In the genomic region with DNA sequence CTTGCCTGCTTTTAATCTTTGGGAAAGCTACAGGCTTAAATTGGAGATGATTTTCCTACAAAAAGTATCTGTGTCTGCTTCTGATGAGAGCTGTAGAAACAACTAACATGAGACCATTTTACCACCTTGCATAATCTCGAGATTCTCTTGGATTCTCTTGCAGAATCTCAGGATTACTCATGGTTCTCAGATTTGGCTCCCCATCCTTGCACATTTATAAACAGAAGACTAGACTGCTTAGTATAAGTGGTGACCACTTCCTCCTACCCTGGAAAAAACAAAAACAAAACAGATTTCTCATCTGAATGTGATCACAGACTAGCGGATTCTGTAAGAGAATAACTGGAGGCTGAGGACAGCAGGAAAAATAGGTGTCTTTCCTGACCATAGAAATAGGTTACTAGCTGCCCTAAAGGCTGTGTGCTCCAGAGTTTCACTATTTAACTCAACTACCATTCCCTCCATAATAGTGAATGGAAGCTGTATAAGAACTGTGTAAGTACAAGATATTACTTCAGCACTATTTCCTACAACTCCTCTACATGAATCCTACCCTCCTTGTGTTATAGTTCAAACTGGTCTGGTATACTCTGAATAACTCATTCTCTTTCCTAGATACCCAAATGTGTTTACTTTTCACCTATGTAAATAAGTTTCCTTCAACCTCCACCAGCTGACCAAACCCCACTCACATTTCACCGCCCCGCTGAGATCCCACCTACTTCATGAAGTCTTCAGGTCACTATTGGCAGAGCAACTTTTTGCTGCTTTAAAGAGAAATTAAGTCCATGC, we compare ENCODE assay signal across 1 cellular context.
A peak's percentile ranks its signal among the peaks of the same experiment; 100 is the strongest.
TF ChIP-seq lines count a peak whose summit lies in the region.

No MANE protein-coding gene starts in this region.

TF ChIP-seq in HepG2, 621 proteins besides CTCF, POLR2A, EP300 and RAD21:
- TF ChIP-seq, protein P1, sequence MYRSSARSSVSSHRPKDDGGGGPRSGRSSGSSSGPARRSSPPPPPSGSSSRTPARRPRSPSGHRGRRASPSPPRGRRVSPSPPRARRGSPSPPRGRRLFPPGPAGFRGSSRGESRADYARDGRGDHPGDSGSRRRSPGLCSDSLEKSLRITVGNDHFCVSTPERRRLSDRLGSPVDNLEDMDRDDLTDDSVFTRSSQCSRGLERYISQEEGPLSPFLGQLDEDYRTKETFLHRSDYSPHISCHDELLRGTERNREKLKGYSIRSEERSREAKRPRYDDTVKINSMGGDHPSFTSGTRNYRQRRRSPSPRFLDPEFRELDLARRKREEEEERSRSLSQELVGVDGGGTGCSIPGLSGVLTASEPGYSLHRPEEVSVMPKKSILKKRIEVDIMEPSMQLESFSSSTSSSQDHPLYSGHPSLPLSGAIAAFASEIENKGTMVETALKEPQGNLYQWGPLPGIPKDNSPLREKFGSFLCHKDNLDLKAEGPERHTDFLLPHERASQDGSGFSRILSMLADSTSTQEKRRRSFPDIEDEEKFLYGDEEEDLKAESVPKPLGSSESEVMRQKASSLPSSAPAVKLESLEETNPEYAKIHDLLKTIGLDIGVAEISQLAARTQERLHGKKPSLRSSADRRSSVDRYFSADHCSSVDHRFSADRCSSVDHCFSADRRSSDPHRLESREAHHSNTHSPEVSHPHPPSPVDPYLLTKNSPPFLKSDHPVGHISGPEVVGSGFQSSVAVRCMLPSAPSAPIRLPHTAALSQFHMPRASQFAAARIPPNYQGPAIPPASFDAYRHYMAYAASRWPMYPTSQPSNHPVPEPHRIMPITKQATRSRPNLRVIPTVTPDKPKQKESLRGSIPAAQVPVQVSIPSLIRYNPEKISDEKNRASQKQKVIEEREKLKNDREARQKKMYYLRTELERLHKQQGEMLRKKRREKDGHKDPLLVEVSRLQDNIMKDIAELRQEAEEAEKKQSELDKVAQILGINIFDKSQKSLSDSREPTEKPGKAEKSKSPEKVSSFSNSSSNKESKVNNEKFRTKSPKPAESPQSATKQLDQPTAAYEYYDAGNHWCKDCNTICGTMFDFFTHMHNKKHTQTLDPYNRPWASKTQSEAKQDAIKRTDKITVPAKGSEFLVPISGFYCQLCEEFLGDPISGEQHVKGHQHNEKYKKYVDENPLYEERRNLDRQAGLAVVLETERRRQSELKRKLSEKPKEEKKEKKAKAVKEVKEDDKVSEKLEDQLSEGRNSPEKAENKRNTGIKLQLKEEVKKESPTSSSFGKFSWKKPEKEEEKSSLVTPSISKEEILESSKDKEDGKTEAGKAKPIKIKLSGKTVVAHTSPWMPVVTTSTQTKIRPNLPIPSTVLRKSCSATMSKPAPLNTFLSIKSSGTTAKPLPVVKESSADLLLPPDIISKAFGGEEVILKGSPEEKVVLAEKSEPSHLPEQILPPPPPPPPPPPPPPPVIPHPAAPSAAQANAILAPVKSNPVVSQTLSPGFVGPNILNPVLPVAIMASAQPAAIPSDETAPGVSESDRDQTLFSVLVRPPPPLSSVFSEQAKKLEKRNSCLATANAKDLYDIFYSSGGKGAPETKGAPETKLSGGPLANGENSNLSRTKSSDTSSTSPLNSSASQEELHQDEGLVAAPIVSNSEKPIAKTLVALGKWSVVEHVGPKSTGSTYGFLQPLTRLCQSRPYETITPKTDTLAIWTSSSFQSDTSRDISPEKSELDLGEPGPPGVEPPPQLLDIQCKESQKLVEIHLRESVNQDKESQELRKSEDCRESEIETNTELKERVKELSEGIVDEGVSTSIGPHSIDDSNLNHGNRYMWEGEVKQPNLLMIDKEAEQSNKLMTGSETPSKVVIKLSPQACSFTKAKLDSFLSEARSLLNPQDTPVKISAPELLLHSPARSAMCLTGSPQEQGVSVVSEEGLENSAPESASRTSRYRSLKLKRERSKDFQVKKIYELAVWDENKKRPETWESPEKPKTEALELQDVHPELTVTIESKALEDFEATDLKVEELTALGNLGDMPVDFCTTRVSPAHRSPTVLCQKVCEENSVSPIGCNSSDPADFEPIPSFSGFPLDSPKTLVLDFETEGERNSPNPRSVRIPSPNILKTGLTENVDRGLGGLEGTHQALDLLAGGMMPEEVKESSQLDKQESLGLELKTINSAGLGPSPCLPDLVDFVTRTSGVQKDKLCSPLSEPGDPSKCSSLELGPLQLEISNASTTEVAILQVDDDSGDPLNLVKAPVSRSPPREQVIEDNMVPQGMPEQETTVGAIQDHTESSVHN (CRISPR knock-in tag; IDR thresholded peaks at IDR 0.05) = no peak
- no peak for TF ChIP-seq ZNF337 (CRISPR knock-in tag; IDR thresholded peaks at IDR 0.05; ENCODE audit: borderline replicate concordance, low read depth)
- TF ChIP-seq GLI4 (CRISPR knock-in tag; IDR thresholded peaks at IDR 0.05; ENCODE audit: borderline replicate concordance) = no peak
- peak; percentile 40; the same call in 1 of the 2 replicates for TF ChIP-seq TFAP4 (IDR thresholded peaks at IDR 0.05; ENCODE audit: borderline replicate concordance, low read depth)
- no peak for TF ChIP-seq MIER3 (CRISPR knock-in tag; IDR thresholded peaks at IDR 0.05; ENCODE audit: borderline replicate concordance)
- no peak for TF ChIP-seq ZMYM2 (CRISPR knock-in tag; IDR thresholded peaks at IDR 0.05)
- TF ChIP-seq, protein P2, sequence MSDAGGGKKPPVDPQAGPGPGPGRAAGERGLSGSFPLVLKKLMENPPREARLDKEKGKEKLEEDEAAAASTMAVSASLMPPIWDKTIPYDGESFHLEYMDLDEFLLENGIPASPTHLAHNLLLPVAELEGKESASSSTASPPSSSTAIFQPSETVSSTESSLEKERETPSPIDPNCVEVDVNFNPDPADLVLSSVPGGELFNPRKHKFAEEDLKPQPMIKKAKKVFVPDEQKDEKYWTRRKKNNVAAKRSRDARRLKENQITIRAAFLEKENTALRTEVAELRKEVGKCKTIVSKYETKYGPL (CRISPR knock-in tag; IDR thresholded peaks at IDR 0.05) = no peak
- TF ChIP-seq CC2D1A (CRISPR knock-in tag; IDR thresholded peaks at IDR 0.05) = no peak
- TF ChIP-seq FOXA3 (CRISPR knock-in tag; IDR thresholded peaks at IDR 0.05) = 0 out of 2 replicates have a peak, but pooled peaks have one; percentile 12
- no peak for TF ChIP-seq ASH2L (IDR thresholded peaks at IDR 0.05; ENCODE audit: insufficient read length, low read depth, low read length)
- TF ChIP-seq, protein P3, sequence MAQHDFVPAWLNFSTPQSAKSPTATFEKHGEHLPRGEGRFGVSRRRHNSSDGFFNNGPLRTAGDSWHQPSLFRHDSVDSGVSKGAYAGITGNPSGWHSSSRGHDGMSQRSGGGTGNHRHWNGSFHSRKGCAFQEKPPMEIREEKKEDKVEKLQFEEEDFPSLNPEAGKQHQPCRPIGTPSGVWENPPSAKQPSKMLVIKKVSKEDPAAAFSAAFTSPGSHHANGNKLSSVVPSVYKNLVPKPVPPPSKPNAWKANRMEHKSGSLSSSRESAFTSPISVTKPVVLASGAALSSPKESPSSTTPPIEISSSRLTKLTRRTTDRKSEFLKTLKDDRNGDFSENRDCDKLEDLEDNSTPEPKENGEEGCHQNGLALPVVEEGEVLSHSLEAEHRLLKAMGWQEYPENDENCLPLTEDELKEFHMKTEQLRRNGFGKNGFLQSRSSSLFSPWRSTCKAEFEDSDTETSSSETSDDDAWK (CRISPR knock-in tag; IDR thresholded peaks at IDR 0.05) = no peak
- TF ChIP-seq FOXA1 (IDR thresholded peaks at IDR 0.05) = no peak
- TF ChIP-seq FOXA1 (CRISPR knock-in tag; IDR thresholded peaks at IDR 0.05) = 0 out of 2 replicates have a peak, but pooled peaks have one; percentile 21
- TF ChIP-seq DZIP1 (CRISPR knock-in tag; IDR thresholded peaks at IDR 0.05) = no peak
